In genomic region chr20:9160760-9161159, GRCh38 we compare ENCODE assay signal across 16 cellular contexts.
DNase-seq lines count a peak whose midpoint lies in the region; TF ChIP-seq lines count a peak whose summit lies in the region.
"Had no signal": no experiment of that assay in that cellular context is flagged by ENCODE, and none has a peak within 500 bp of the region (broad histone marks: within the 10 kb centered on the region; RNA-seq: fewer than 3 reads in every experiment).

No MANE protein-coding gene starts in this region.

- H3K27ac ChIP-seq in neural cell (ENCODE audit: low read length) = peak overlapping the region; percentile 5

- H3K27me3 ChIP-seq in neural cell (ENCODE audit: insufficient read depth, low read depth, low read length) = no peaks in the 10 kb centered on the region

- DNase-seq in Ammon's horn (ENCODE audit: low spot score) = peak; percentile 8
- DNase-seq in NCI-H69 (lab: John Stamatoyannopoulos, UW) = peak; percentile 61
- DNase-seq in fibroblast of the aortic adventitia (ENCODE audit: low read depth) = peak; percentile 22
- DNase-seq in DMS79 (lab: John Stamatoyannopoulos, UW) = no peak
- no peak for DNase-seq in DMS53 (lab: John Stamatoyannopoulos, UW)
- DNase-seq in effector CD4-positive, alpha-beta T cell = no peak
- DNase-seq in UCSD-AML1 (lab: John Stamatoyannopoulos, UW; ENCODE audit: unreplicated experiment) = no peak
- DNase-seq: activated CD4-positive, alpha-beta T cell treated with anti-CD3 and anti-CD28 coated beads for 36 hours; activated naive CD8-positive, alpha-beta T cell treated with anti-CD3 and anti-CD28 coated beads, Interleukin-2, amount 10 ng/mL, durations not matched to agents 7 days and 5 days; activated T-cell treated with anti-CD3 and anti-CD28 coated beads, Interleukin-2, amount 50 U/mL, for 1 hour; NCI-H1694; NCI-H526; small intestine; stimulated activated naive CD8-positive, alpha-beta T cell treated with anti-CD3 and anti-CD28 coated beads, Interleukin-15, amount 100 ng/mL, for 72 hours; T-helper 17 cell had no signal

- no peaks in the 10 kb centered on the region for H3K9me2 ChIP-seq in neural cell (ENCODE audit: insufficient read depth, low read length)

- H3F3A ChIP-seq in neural cell (ENCODE audit: insufficient read depth, low read length, poor library complexity, severe bottlenecking) = no peaks in the 10 kb centered on the region

- no peaks in the 10 kb centered on the region for H3K79me2 ChIP-seq in neural cell (replicated peaks; ENCODE audit: insufficient read depth, low read length)

- H3K4me2 ChIP-seq in neural cell (ENCODE audit: low read length) = peak overlapping the region; percentile 37

- H4K20me1 ChIP-seq in neural cell (ENCODE audit: insufficient read depth) = no peaks in the 10 kb centered on the region

- H3K36me3 ChIP-seq in neural cell (ENCODE audit: insufficient read depth, low read length) = no peaks in the 10 kb centered on the region

- TF ChIP-seq CTCF in fibroblast of the aortic adventitia (IDR thresholded peaks at IDR 0.05; ENCODE audit: insufficient read depth, low read length) = no peak
- TF ChIP-seq CTCF in neural cell (IDR thresholded peaks at IDR 0.05; ENCODE audit: poor library complexity, severe bottlenecking) = no peak

- H3K9ac ChIP-seq in neural cell (ENCODE audit: low read length) = no peak overlapping the region

- TF ChIP-seq RAD21 in neural cell (conservative IDR thresholded peaks at IDR 0.05) = no peak

- H3K9me3 ChIP-seq in neural cell (ENCODE audit: low read length) = no peaks in the 10 kb centered on the region

- H3K4me3 ChIP-seq in fibroblast of the aortic adventitia (ENCODE audit: low read depth, low read length) = no peak overlapping the region
- H3K4me3 ChIP-seq in neural cell (ENCODE audit: low read length) = peak overlapping the region; percentile 27

- peak; percentile 77 for TF ChIP-seq EP300 in neural cell (conservative IDR thresholded peaks at IDR 0.05; ENCODE audit: poor library complexity, severe bottlenecking)

- H2AFZ ChIP-seq in neural cell (ENCODE audit: low read depth, low read length) = no peak overlapping the region

TF ChIP-seq in neural cell, 6 proteins besides CTCF, POLR2A, EP300 and RAD21:
- no peak for TF ChIP-seq REST (IDR thresholded peaks at IDR 0.05; ENCODE audit: borderline replicate concordance)
- peak; percentile 39 for TF ChIP-seq POLR2AphosphoS5 (IDR thresholded peaks at IDR 0.05)

Comparison
In these comparisons a context has a peak if more than half of its experiments do, and no peak if none do; other contexts are left out.
1. DNase-seq: peak in Ammon's horn (single experiment), NCI-H69 (single experiment) and fibroblast of the aortic adventitia (single experiment); none in DMS79 (single experiment), DMS53 (single experiment), effector CD4-positive, alpha-beta T cell (single experiment) and UCSD-AML1 (single experiment).